Comparison of ENCODE assay signal across 1 cellular context in the genomic region with DNA sequence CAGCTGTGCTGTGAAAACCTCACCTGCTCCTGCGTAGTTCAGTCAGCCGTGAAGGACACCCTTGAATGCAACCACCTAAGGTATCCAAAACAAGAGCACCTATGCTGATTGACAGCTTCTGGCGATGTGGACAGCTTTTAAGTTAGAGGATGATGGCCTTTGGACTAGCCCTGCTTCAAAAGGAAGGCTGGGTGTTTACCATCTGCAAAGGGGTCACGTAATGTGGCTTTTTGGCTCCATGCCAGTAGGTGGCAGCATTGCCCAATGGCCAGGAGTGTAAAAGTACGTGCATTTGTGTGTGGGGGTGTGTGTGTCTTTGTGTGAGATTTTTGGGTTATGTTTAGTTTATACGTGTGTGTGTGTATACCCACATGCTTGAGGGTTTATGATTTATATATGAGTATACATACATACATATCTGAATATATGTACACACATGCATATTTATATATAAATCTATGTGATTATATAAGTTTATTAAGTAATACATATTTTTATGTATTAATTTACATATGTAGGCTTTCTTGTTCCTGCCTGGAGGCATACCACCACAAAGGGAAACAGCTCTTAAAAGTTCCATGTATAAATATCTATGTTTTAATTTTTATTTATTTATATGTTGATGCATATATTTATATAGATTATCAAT.
TF ChIP-seq lines count a peak whose summit lies in the region.

No MANE protein-coding gene starts in this region.

TF ChIP-seq in HepG2, 621 proteins besides CTCF, POLR2A, EP300 and RAD21 (continued from another document):
- TF ChIP-seq, protein P1, sequence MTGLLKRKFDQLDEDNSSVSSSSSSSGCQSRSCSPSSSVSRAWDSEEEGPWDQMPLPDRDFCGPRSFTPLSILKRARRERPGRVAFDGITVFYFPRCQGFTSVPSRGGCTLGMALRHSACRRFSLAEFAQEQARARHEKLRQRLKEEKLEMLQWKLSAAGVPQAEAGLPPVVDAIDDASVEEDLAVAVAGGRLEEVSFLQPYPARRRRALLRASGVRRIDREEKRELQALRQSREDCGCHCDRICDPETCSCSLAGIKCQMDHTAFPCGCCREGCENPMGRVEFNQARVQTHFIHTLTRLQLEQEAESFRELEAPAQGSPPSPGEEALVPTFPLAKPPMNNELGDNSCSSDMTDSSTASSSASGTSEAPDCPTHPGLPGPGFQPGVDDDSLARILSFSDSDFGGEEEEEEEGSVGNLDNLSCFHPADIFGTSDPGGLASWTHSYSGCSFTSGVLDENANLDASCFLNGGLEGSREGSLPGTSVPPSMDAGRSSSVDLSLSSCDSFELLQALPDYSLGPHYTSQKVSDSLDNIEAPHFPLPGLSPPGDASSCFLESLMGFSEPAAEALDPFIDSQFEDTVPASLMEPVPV (CRISPR knock-in tag; IDR thresholded peaks at IDR 0.05) = no peak
- TF ChIP-seq, protein P2, sequence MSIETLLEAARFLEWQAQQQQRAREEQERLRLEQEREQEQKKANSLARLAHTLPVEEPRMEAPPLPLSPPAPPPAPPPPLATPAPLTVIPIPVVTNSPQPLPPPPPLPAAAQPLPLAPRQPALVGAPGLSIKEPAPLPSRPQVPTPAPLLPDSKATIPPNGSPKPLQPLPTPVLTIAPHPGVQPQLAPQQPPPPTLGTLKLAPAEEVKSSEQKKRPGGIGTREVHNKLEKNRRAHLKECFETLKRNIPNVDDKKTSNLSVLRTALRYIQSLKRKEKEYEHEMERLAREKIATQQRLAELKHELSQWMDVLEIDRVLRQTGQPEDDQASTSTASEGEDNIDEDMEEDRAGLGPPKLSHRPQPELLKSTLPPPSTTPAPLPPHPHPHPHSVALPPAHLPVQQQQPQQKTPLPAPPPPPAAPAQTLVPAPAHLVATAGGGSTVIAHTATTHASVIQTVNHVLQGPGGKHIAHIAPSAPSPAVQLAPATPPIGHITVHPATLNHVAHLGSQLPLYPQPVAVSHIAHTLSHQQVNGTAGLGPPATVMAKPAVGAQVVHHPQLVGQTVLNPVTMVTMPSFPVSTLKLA (IDR thresholded peaks at IDR 0.05) = no peak
- TF ChIP-seq ZBTB21 (CRISPR knock-in tag; IDR thresholded peaks at IDR 0.05) (no peak), ZNF510 (CRISPR knock-in tag; IDR thresholded peaks at IDR 0.05; ENCODE audit: low read depth) (no peak), EHMT2 (IDR thresholded peaks at IDR 0.05; ENCODE audit: borderline replicate concordance, low read depth, low read length) (no peak), ELF3 (CRISPR knock-in tag; IDR thresholded peaks at IDR 0.05) (peak; percentile 65; the same call in 1 of the 2 replicates), MTA3 (CRISPR knock-in tag; IDR thresholded peaks at IDR 0.05) (no peak)
- TF ChIP-seq, protein P3, sequence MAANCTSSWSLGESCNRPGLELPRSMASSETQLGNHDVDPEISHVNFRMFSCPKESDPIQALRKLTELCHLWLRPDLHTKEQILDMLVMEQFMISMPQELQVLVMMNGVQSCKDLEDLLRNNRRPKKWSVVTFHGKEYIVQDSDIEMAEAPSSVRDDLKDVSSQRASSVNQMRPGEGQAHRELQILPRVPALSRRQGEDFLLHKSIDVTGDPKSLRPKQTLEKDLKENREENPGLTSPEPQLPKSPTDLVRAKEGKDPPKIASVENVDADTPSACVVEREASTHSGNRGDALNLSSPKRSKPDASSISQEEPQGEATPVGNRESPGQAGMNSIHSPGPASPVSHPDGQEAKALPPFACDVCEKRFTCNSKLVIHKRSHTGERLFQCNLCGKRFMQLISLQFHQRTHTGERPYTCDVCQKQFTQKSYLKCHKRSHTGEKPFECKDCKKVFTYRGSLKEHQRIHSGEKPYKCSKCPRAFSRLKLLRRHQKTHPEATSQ (CRISPR knock-in tag; IDR thresholded peaks at IDR 0.05; ENCODE audit: borderline replicate concordance) = no peak
- TF ChIP-seq, protein P4, sequence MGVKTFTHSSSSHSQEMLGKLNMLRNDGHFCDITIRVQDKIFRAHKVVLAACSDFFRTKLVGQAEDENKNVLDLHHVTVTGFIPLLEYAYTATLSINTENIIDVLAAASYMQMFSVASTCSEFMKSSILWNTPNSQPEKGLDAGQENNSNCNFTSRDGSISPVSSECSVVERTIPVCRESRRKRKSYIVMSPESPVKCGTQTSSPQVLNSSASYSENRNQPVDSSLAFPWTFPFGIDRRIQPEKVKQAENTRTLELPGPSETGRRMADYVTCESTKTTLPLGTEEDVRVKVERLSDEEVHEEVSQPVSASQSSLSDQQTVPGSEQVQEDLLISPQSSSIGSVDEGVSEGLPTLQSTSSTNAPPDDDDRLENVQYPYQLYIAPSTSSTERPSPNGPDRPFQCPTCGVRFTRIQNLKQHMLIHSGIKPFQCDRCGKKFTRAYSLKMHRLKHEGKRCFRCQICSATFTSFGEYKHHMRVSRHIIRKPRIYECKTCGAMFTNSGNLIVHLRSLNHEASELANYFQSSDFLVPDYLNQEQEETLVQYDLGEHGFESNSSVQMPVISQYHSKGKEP (CRISPR knock-in tag; IDR thresholded peaks at IDR 0.05) = no peak
- TF ChIP-seq, protein P5, sequence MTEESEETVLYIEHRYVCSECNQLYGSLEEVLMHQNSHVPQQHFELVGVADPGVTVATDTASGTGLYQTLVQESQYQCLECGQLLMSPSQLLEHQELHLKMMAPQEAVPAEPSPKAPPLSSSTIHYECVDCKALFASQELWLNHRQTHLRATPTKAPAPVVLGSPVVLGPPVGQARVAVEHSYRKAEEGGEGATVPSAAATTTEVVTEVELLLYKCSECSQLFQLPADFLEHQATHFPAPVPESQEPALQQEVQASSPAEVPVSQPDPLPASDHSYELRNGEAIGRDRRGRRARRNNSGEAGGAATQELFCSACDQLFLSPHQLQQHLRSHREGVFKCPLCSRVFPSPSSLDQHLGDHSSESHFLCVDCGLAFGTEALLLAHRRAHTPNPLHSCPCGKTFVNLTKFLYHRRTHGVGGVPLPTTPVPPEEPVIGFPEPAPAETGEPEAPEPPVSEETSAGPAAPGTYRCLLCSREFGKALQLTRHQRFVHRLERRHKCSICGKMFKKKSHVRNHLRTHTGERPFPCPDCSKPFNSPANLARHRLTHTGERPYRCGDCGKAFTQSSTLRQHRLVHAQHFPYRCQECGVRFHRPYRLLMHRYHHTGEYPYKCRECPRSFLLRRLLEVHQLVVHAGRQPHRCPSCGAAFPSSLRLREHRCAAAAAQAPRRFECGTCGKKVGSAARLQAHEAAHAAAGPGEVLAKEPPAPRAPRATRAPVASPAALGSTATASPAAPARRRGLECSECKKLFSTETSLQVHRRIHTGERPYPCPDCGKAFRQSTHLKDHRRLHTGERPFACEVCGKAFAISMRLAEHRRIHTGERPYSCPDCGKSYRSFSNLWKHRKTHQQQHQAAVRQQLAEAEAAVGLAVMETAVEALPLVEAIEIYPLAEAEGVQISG (CRISPR knock-in tag; IDR thresholded peaks at IDR 0.05) = peak; percentile 83
- TF ChIP-seq, protein P6, sequence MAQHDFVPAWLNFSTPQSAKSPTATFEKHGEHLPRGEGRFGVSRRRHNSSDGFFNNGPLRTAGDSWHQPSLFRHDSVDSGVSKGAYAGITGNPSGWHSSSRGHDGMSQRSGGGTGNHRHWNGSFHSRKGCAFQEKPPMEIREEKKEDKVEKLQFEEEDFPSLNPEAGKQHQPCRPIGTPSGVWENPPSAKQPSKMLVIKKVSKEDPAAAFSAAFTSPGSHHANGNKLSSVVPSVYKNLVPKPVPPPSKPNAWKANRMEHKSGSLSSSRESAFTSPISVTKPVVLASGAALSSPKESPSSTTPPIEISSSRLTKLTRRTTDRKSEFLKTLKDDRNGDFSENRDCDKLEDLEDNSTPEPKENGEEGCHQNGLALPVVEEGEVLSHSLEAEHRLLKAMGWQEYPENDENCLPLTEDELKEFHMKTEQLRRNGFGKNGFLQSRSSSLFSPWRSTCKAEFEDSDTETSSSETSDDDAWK (CRISPR knock-in tag; IDR thresholded peaks at IDR 0.05) = no peak
- TF ChIP-seq, protein P7, sequence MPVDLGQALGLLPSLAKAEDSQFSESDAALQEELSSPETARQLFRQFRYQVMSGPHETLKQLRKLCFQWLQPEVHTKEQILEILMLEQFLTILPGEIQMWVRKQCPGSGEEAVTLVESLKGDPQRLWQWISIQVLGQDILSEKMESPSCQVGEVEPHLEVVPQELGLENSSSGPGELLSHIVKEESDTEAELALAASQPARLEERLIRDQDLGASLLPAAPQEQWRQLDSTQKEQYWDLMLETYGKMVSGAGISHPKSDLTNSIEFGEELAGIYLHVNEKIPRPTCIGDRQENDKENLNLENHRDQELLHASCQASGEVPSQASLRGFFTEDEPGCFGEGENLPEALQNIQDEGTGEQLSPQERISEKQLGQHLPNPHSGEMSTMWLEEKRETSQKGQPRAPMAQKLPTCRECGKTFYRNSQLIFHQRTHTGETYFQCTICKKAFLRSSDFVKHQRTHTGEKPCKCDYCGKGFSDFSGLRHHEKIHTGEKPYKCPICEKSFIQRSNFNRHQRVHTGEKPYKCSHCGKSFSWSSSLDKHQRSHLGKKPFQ (CRISPR knock-in tag; IDR thresholded peaks at IDR 0.05; ENCODE audit: insufficient replicate concordance) = no peak
- TF ChIP-seq, protein P8, sequence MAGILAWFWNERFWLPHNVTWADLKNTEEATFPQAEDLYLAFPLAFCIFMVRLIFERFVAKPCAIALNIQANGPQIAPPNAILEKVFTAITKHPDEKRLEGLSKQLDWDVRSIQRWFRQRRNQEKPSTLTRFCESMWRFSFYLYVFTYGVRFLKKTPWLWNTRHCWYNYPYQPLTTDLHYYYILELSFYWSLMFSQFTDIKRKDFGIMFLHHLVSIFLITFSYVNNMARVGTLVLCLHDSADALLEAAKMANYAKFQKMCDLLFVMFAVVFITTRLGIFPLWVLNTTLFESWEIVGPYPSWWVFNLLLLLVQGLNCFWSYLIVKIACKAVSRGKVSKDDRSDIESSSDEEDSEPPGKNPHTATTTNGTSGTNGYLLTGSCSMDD (CRISPR knock-in tag; IDR thresholded peaks at IDR 0.05) = no peak
